ENCODE assay signal across 8 cellular contexts in the genomic region with DNA sequence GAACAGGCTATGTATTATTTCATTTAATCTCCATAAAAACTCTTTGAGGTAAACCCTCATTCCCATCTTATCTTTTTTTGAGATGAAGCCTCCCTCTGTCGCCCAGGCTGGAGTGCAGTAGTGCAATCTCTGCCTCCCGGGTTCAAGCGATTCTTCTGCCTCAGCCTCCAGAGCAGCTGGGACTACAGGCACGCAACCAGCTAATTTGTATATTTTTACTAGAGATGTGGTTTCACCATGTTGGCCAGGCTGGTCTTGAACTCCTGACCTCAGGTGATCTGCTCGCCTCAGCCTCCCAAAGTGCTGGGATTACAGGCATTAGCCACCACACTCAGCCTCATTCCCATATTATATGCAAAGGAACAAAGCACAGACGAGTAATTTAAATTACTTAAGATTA. TPM values are rescaled to one million over a fixed set of nuclear protein-coding genes. Genes with fewer than 3 reads are reported as not detected.
A peak's percentile ranks its signal among the peaks of the same experiment; 100 is the strongest.
DNase-seq lines count a peak whose midpoint lies in the region; ATAC-seq and TF ChIP-seq lines count a peak whose summit lies in the region.
"Not testable (repeated sequence)": the region's sequence is repeated elsewhere in the genome, so short reads cannot be mapped to it uniquely, and the experiment has no call there.

No MANE protein-coding gene starts in this region.

- peak overlapping the region in 6 of 11 experiments; percentile 4 to 100 (median 95); a peak in 5 of 22 replicates for H3K27ac ChIP-seq in BLaER1 treated with 17β-estradiol and CSF1 and Interleukin-3, amounts not matched to agents 10 nM and 100 nM
- peak overlapping the region; percentile 23 for H3K27ac ChIP-seq in Panc1 (ENCODE audit: low read length)
- not testable (repeated sequence) for H3K27ac ChIP-seq in mammary epithelial cell (ENCODE audit: insufficient read depth, low read depth, low read length); muscle layer of duodenum (ENCODE audit: low read length)

- peaks cover 46% of the 10 kb centered on the region for H3K4me1 Mint-ChIP-seq in activated T-cell treated with anti-CD3 and anti-CD28 coated beads, Interleukin-2, amount 50 U/mL, for 24 hours (ENCODE audit: low read depth)

- TF ChIP-seq CTCF in HFF-Myc (IDR thresholded peaks at IDR 0.05; ENCODE audit: low read depth, low read length, missing control alignments); Panc1 (IDR thresholded peaks at IDR 0.05); mammary epithelial cell (conservative IDR thresholded peaks at IDR 0.05 in 1 of 2, IDR thresholded peaks at IDR 0.05 in 1 of 2; ENCODE audit: extremely low read depth in 1 of 2, insufficient read depth in 1 of 2, low read depth in 1 of 2, low read length in 2 of 2); fibroblast of the aortic adventitia (IDR thresholded peaks at IDR 0.05; ENCODE audit: insufficient read depth, low read length): not testable (repeated sequence)

- peak overlapping the region; percentile 100 for H3K27ac Mint-ChIP-seq in activated T-cell treated with anti-CD3 and anti-CD28 coated beads, Interleukin-2, amount 50 U/mL, for 24 hours

- not testable (repeated sequence) for H3K9me3 Mint-ChIP-seq in activated T-cell treated with anti-CD3 and anti-CD28 coated beads, Interleukin-2, amount 50 U/mL, for 24 hours

- peaks cover 40% of the 10 kb centered on the region for H3K79me2 ChIP-seq in mammary epithelial cell (ENCODE audit: insufficient read depth, low read length)

- H2AFZ ChIP-seq in mammary epithelial cell (ENCODE audit: low read depth, low read length): not testable (repeated sequence)

- not testable (repeated sequence) for H3K9me3 ChIP-seq in BLaER1 treated with 17β-estradiol and CSF1 and Interleukin-3, amounts not matched to agents 10 nM and 100 nM (replicated peaks in 1 of 11); Panc1 (ENCODE audit: control insufficient read depth, insufficient read depth, low read depth, low read length); mammary epithelial cell (replicated peaks; ENCODE audit: insufficient read depth, low read length); muscle layer of duodenum (ENCODE audit: control insufficient read depth in 1 of 2, low read length in 2 of 2); skeletal muscle satellite cell (replicated peaks; ENCODE audit: low read length)

- CTCF ChIA-PET in Panc1 (lab: Charles Lee); mammary epithelial cell (lab: Charles Lee; ENCODE audit: low non-redundant PET): not testable (repeated sequence)

- H3K4me2 ChIP-seq in BLaER1 treated with 17β-estradiol and CSF1 and Interleukin-3, amounts not matched to agents 10 nM and 100 nM: peak overlapping the region; percentile 77 to 96 (median 93)
- peak overlapping the region; percentile 69 for H3K4me2 ChIP-seq in mammary epithelial cell (ENCODE audit: insufficient read depth, low read depth, low read length)
- H3K4me2 ChIP-seq in skeletal muscle satellite cell (ENCODE audit: low read length): peak overlapping the region; percentile 86

- peaks cover 21 to 31% (median 26%) of the 10 kb centered on the region in 10 experiments for H3K4me1 ChIP-seq in BLaER1 treated with 17β-estradiol and CSF1 and Interleukin-3, amounts not matched to agents 10 nM and 100 nM
- H3K4me1 ChIP-seq in Panc1 (ENCODE audit: control insufficient read depth, insufficient read depth, low read length) (peaks cover 17% of the 10 kb centered on the region), mammary epithelial cell (ENCODE audit: insufficient read depth, low read length) (peaks cover 19% of the 10 kb centered on the region), muscle layer of duodenum (ENCODE audit: control insufficient read depth in 1 of 2, insufficient read depth in 2 of 2, low read length in 2 of 2) (peaks cover 0 to 16% of the 10 kb centered on the region in 2 donors), skeletal muscle satellite cell (ENCODE audit: control insufficient read depth, insufficient read depth, low read length) (peaks cover 17% of the 10 kb centered on the region)

- H3K36me3 ChIP-seq in BLaER1 treated with 17β-estradiol and CSF1 and Interleukin-3, amounts not matched to agents 10 nM and 100 nM: peaks cover 48 to 55% (median 53%) of the 10 kb centered on the region in 11 experiments
- peaks cover 37% of the 10 kb centered on the region for H3K36me3 ChIP-seq in Panc1 (ENCODE audit: control insufficient read depth, insufficient read depth, low read length)
- peaks cover 38% of the 10 kb centered on the region for H3K36me3 ChIP-seq in mammary epithelial cell (ENCODE audit: insufficient read depth, low read length)
- peaks cover 31 to 40% of the 10 kb centered on the region in 2 donors for H3K36me3 ChIP-seq in muscle layer of duodenum (ENCODE audit: control insufficient read depth in 1 of 2, insufficient read depth in 2 of 2, low read length in 2 of 2)
- H3K36me3 ChIP-seq in skeletal muscle satellite cell (ENCODE audit: insufficient read depth, low read length): peaks cover 47% of the 10 kb centered on the region

- not testable (repeated sequence) for BruUV-seq in Panc1 (replicated peaks; lab: Mats Ljungman, UMichigan); mammary epithelial cell (replicated peaks; lab: Mats Ljungman, UMichigan)

- intact Hi-C loops in Panc1 (cut with micrococcal nuclease; ENCODE audit: unreplicated experiment); mammary epithelial cell (cut with micrococcal nuclease): not testable (repeated sequence)

- H3K27me3 Mint-ChIP-seq in activated T-cell treated with anti-CD3 and anti-CD28 coated beads, Interleukin-2, amount 50 U/mL, for 24 hours: not testable (repeated sequence)

- not testable (repeated sequence) for H3K27me3 ChIP-seq in BLaER1 treated with 17β-estradiol and CSF1 and Interleukin-3, amounts not matched to agents 10 nM and 100 nM; Panc1 (ENCODE audit: control insufficient read depth, insufficient read depth, low read length); mammary epithelial cell (ENCODE audit: insufficient read depth, low read length); muscle layer of duodenum (ENCODE audit: low read depth, low read length); skeletal muscle satellite cell (ENCODE audit: control insufficient read depth, insufficient read depth, low read length)

- H4K20me1 ChIP-seq in BLaER1 treated with 17β-estradiol and CSF1 and Interleukin-3, amounts not matched to agents 10 nM and 100 nM: peaks cover 45 to 56% (median 50%) of the 10 kb centered on the region in 11 experiments
- peaks cover 17% of the 10 kb centered on the region for H4K20me1 ChIP-seq in mammary epithelial cell (ENCODE audit: insufficient read depth, low read length)

- DNase-seq in HFF-Myc (ENCODE audit: extremely low read depth, low read depth); Panc1 (ENCODE audit: low read depth, low spot score); activated T-cell treated with anti-CD3 and anti-CD28 coated beads, Interleukin-2, amount 50 U/mL, for 24 hours; mammary epithelial cell; fibroblast of the aortic adventitia (ENCODE audit: low read depth): not testable (repeated sequence)

- in situ Hi-C loops in Panc1 (cut with HindIII; ENCODE audit: low pct_unique_long_range_greater_than_20kb, low sequenced_read_pairs); mammary epithelial cell (cut with MboI; ENCODE audit: low sequenced_read_pairs in 2 of 2): not testable (repeated sequence)

- POLR2A ChIA-PET in Panc1 (lab: Charles Lee): not testable (repeated sequence)

- H3K4me3 Mint-ChIP-seq in activated T-cell treated with anti-CD3 and anti-CD28 coated beads, Interleukin-2, amount 50 U/mL, for 24 hours: peak overlapping the region; percentile 100

- H3K36me3 Mint-ChIP-seq in activated T-cell treated with anti-CD3 and anti-CD28 coated beads, Interleukin-2, amount 50 U/mL, for 24 hours (ENCODE audit: low read depth): peaks cover 61% of the 10 kb centered on the region

- H3K9ac ChIP-seq in BLaER1 treated with 17β-estradiol and CSF1 and Interleukin-3, amounts not matched to agents 10 nM and 100 nM: peak overlapping the region; percentile 87 to 99 (median 91); a peak in 21 of 22 replicates
- H3K9ac ChIP-seq in mammary epithelial cell (ENCODE audit: insufficient read depth, low read length): peak overlapping the region; percentile 66
- H3K9ac ChIP-seq in skeletal muscle satellite cell (ENCODE audit: low read depth, low read length): peak overlapping the region; percentile 97

- ATAC-seq in Panc1: not testable (repeated sequence)

- H3K4me3 ChIP-seq in BLaER1 treated with 17β-estradiol and CSF1 and Interleukin-3, amounts not matched to agents 10 nM and 100 nM: peak overlapping the region; percentile 68 to 87 (median 76)
- H3K4me3 ChIP-seq in HFF-Myc (replicated peaks; ENCODE audit: low read depth, low read length) (peak overlapping the region; percentile 97), Panc1 (ENCODE audit: low read depth in 2 of 2, low read length in 2 of 2) (peak overlapping the region; percentile 90 to 99), mammary epithelial cell (replicated peaks in 1 of 3; ENCODE audit: insufficient read depth in 1 of 3, low read depth in 2 of 3, low read length in 3 of 3) (peak overlapping the region; percentile 38 to 100 (median 99)), fibroblast of the aortic adventitia (ENCODE audit: low read depth, low read length) (peak overlapping the region; percentile 62), muscle layer of duodenum (ENCODE audit: low read depth in 1 of 2, low read length in 2 of 2) (peak overlapping the region; percentile 1 to 90), skeletal muscle satellite cell (ENCODE audit: low read length) (peak overlapping the region; percentile 87)

- WGBS in mammary epithelial cell (ENCODE audit: low coverage, missing lambda C conversion rate): 87% methylated on average over 6 of the region's 6 CpGs

- dilution Hi-C loops in mammary epithelial cell (cut with HindIII; ENCODE audit: low sequenced_read_pairs): not testable (repeated sequence)

RNA-seq across cellular contexts. Expression of gene RPL6, which starts 1.7 kb away (rescaled TPM):
- total RNA-seq in Panc1 (2021; ENCODE audit: unreplicated experiment): 969 TPM
- polyA plus RNA-seq in Panc1 (2012; ENCODE audit: insufficient read length): 707 TPM
- total RNA-seq in mammary epithelial cell: 1,000 to 10,000 TPM in 1 of 2 donors, 100 to 1,000 TPM in 1; 838 to 1,399 TPM
- polyA plus RNA-seq in mammary epithelial cell: 1,877 TPM
- 600 TPM for polyA minus RNA-seq in mammary epithelial cell
- total RNA-seq in fibroblast of the aortic adventitia (ENCODE audit: low replicate concordance): 1,546 and 1,914 TPM in 2 replicates
- 1,565 and 1,771 TPM in 2 replicates for total RNA-seq in skeletal muscle satellite cell (2012; rRNA removed)

RNA-seq across cellular contexts. Expression of gene PTPN11, which starts 11.1 kb away (rescaled TPM):
- 139 TPM for total RNA-seq in Panc1 (2021; ENCODE audit: unreplicated experiment)
- 59.8 TPM for polyA plus RNA-seq in Panc1 (2012; ENCODE audit: insufficient read length)
- 100 to 1,000 TPM; 108 to 165 TPM for total RNA-seq in mammary epithelial cell
- polyA plus RNA-seq in mammary epithelial cell: 68.3 TPM
- 120 TPM for polyA minus RNA-seq in mammary epithelial cell
- 112 and 133 TPM in 2 replicates for total RNA-seq in fibroblast of the aortic adventitia (ENCODE audit: low replicate concordance)
- total RNA-seq in skeletal muscle satellite cell (2012; rRNA removed): 81.0 and 112 TPM in 2 replicates

RNA-seq across cellular contexts. Expression of gene HECTD4, which starts 25.5 kb away (rescaled TPM):
- total RNA-seq in Panc1 (2021; ENCODE audit: unreplicated experiment) (51.3 TPM), mammary epithelial cell (10 to 100 TPM; 30.7 to 36.1 TPM), fibroblast of the aortic adventitia (ENCODE audit: low replicate concordance) (14.1 and 22.1 TPM in 2 replicates)
- polyA plus RNA-seq in Panc1 (2012; ENCODE audit: insufficient read length): 48.4 TPM
- 5.1 TPM for polyA plus RNA-seq in mammary epithelial cell
- polyA minus RNA-seq in mammary epithelial cell: 18.2 TPM
- 14.6 and 17.7 TPM in 2 replicates for total RNA-seq in skeletal muscle satellite cell (2012; rRNA removed)

Comparison
In these comparisons a context has a peak if more than half of its experiments do, and no peak if none do; other contexts are left out.
1. H3K4me3 ChIP-seq: peak in every context shown above with its lines; median percentile 99 in mammary epithelial cell; 97 in HFF-Myc; 94 in Panc1; 87 in skeletal muscle satellite cell; 76 in BLaER1 treated with 17β-estradiol and CSF1 and Interleukin-3, amounts not matched to agents 10 nM and 100 nM; 62 in fibroblast of the aortic adventitia; 46 in muscle layer of duodenum.